In genomic region chr2:224141304-224141703, GRCh38 we compare ENCODE assay signal across 2 cellular contexts.
TF ChIP-seq lines count a peak whose summit lies in the region.

No MANE protein-coding gene starts in this region.

TF ChIP-seq in A549, 52 proteins besides CTCF, POLR2A, EP300 and RAD21 (continued from another document):
- TF ChIP-seq ESRRA (IDR thresholded peaks at IDR 0.05; ENCODE audit: borderline replicate concordance, low read length), result no peak

TF ChIP-seq in HCT116, 20 proteins besides CTCF, POLR2A, EP300 and RAD21 (continued from another document):
- TF ChIP-seq ELF1 (IDR thresholded peaks at IDR 0.05; ENCODE audit: borderline replicate concordance, low read depth) (no peak), EGR1 (IDR thresholded peaks at IDR 0.05; ENCODE audit: low read depth) (no peak), ZBTB33 (IDR thresholded peaks at IDR 0.05; ENCODE audit: extremely low read depth, insufficient replicate concordance, low read length) (no peak)
